2 cellular contexts compared by ENCODE assay signal in the genomic region with DNA sequence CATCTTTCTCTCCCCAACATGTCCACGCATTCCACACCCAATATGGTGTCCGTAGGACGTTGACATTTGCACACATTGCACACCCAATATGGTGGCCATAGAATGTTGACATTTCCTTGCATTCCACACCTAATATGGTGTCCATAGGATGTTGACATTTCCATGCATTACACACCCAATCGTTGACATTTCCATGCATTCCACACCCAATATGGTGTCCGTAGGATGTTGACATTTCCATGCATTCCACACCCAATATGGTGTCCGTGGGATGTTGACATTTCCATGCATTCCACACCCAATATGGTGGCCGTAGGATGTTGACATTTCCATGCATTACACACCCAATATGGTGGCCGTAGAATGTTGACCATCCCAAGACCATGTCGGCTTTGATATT.
A peak's percentile ranks its signal among the peaks of the same experiment; 100 is the strongest.
TF ChIP-seq lines count a peak whose summit lies in the region.

No MANE protein-coding gene starts in this region.

TF ChIP-seq in HepG2, 621 proteins besides CTCF, POLR2A, EP300 and RAD21:
- TF ChIP-seq EED (CRISPR knock-in tag; IDR thresholded peaks at IDR 0.05) = no peak
- TF ChIP-seq, protein P1, sequence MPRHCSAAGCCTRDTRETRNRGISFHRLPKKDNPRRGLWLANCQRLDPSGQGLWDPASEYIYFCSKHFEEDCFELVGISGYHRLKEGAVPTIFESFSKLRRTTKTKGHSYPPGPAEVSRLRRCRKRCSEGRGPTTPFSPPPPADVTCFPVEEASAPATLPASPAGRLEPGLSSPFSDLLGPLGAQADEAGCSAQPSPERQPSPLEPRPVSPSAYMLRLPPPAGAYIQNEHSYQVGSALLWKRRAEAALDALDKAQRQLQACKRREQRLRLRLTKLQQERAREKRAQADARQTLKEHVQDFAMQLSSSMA (CRISPR knock-in tag; IDR thresholded peaks at IDR 0.05) = peak; percentile 68; the same call in 1 of the 2 replicates
TF ChIP-seq in HepG2: peak in this region for 1.

TF ChIP-seq in K562, 482 proteins besides CTCF, POLR2A, EP300 and RAD21 (continues in another document):
- TF ChIP-seq KLF16 (IDR thresholded peaks at IDR 0.05) (no peak), NFXL1 (CRISPR knock-in tag; IDR thresholded peaks at IDR 0.05) (no peak), MAFG (tag; conservative IDR thresholded peaks at IDR 0.05) (no peak), ZNF717 (CRISPR knock-in tag; IDR thresholded peaks at IDR 0.05) (no peak), PURB (CRISPR knock-in tag; IDR thresholded peaks at IDR 0.05; ENCODE audit: low read depth) (no peak), SRSF7 (optimal IDR thresholded peaks at IDR 0.05; ENCODE audit: low read depth, low read length) (no peak), ZNF143 (CRISPR knock-in tag; IDR thresholded peaks at IDR 0.05) (no peak), HLTF (IDR thresholded peaks at IDR 0.05) (no peak), BRD9 (IDR thresholded peaks at IDR 0.05; ENCODE audit: low read depth, partially characterized antibody) (no peak), ARID2 (IDR thresholded peaks at IDR 0.05) (no peak), SNIP1 (IDR thresholded peaks at IDR 0.05; ENCODE audit: low read depth) (no peak), POLR2H (tag; IDR thresholded peaks at IDR 0.05; ENCODE audit: low read depth) (no peak), WHSC1 (IDR thresholded peaks at IDR 0.05; ENCODE audit: low read length) (no peak), PML (IDR thresholded peaks at IDR 0.05; ENCODE audit: low read length) (no peak), EZH2 (IDR thresholded peaks at IDR 0.05; ENCODE audit: borderline replicate concordance, low read depth, low read length) (no peak), ETV5 (CRISPR knock-in tag; IDR thresholded peaks at IDR 0.05; ENCODE audit: low read depth) (no peak), HMGN3 (IDR thresholded peaks at IDR 0.05; ENCODE audit: borderline replicate concordance, extremely low read depth, insufficient read length, low read depth, low read length) (no peak), FOS (IDR thresholded peaks at IDR 0.05; ENCODE audit: extremely low read depth, insufficient read length) (no peak), ARHGAP35 (IDR thresholded peaks at IDR 0.05; ENCODE audit: partially characterized antibody) (no peak), XRCC5 (IDR thresholded peaks at IDR 0.05; ENCODE audit: low read depth, low read length) (no peak), BDP1 (IDR thresholded peaks at IDR 0.05; ENCODE audit: insufficient read depth, insufficient read length) (no peak), SP2 (IDR thresholded peaks at IDR 0.05; ENCODE audit: extremely low read depth, low read depth, low read length, poor library complexity, severe bottlenecking) (no peak), ZNF140 (CRISPR knock-in tag; IDR thresholded peaks at IDR 0.05) (no peak), HCFC1 (IDR thresholded peaks at IDR 0.05; ENCODE audit: low read depth, low read length) (peak; percentile 87), ZNF253 (CRISPR knock-in tag; conservative IDR thresholded peaks at IDR 0.05) (no peak), SMARCB1 (IDR thresholded peaks at IDR 0.05; ENCODE audit: insufficient read length, low read depth) (no peak), HDAC2 (IDR thresholded peaks at IDR 0.05) (no peak), ZFP1 (CRISPR knock-in tag; IDR thresholded peaks at IDR 0.05) (no peak), ZKSCAN1 (IDR thresholded peaks at IDR 0.05; ENCODE audit: low read depth, low read length) (no peak), SUPT5H (IDR thresholded peaks at IDR 0.05) (no peak), ZNF79 (CRISPR knock-in tag; IDR thresholded peaks at IDR 0.05; ENCODE audit: low read depth) (no peak), POLR2G (IDR thresholded peaks at IDR 0.05; ENCODE audit: low read depth, low read length) (no peak)
- TF ChIP-seq, protein P2, sequence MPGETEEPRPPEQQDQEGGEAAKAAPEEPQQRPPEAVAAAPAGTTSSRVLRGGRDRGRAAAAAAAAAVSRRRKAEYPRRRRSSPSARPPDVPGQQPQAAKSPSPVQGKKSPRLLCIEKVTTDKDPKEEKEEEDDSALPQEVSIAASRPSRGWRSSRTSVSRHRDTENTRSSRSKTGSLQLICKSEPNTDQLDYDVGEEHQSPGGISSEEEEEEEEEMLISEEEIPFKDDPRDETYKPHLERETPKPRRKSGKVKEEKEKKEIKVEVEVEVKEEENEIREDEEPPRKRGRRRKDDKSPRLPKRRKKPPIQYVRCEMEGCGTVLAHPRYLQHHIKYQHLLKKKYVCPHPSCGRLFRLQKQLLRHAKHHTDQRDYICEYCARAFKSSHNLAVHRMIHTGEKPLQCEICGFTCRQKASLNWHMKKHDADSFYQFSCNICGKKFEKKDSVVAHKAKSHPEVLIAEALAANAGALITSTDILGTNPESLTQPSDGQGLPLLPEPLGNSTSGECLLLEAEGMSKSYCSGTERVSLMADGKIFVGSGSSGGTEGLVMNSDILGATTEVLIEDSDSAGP (CRISPR knock-in tag; IDR thresholded peaks at IDR 0.05) = no peak
- TF ChIP-seq, protein P3, sequence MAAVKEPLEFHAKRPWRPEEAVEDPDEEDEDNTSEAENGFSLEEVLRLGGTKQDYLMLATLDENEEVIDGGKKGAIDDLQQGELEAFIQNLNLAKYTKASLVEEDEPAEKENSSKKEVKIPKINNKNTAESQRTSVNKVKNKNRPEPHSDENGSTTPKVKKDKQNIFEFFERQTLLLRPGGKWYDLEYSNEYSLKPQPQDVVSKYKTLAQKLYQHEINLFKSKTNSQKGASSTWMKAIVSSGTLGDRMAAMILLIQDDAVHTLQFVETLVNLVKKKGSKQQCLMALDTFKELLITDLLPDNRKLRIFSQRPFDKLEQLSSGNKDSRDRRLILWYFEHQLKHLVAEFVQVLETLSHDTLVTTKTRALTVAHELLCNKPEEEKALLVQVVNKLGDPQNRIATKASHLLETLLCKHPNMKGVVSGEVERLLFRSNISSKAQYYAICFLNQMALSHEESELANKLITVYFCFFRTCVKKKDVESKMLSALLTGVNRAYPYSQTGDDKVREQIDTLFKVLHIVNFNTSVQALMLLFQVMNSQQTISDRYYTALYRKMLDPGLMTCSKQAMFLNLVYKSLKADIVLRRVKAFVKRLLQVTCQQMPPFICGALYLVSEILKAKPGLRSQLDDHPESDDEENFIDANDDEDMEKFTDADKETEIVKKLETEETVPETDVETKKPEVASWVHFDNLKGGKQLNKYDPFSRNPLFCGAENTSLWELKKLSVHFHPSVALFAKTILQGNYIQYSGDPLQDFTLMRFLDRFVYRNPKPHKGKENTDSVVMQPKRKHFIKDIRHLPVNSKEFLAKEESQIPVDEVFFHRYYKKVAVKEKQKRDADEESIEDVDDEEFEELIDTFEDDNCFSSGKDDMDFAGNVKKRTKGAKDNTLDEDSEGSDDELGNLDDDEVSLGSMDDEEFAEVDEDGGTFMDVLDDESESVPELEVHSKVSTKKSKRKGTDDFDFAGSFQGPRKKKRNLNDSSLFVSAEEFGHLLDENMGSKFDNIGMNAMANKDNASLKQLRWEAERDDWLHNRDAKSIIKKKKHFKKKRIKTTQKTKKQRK (IDR thresholded peaks at IDR 0.05; ENCODE audit: borderline replicate concordance, low read depth, low read length) = no peak
- TF ChIP-seq, protein P4, sequence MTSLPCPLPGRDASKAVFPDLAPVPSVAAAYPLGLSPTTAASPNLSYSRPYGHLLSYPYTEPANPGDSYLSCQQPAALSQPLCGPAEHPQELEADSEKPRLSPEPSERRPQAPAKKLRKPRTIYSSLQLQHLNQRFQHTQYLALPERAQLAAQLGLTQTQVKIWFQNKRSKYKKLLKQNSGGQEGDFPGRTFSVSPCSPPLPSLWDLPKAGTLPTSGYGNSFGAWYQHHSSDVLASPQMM (CRISPR knock-in tag; IDR thresholded peaks at IDR 0.05) = no peak
- TF ChIP-seq, protein P5, sequence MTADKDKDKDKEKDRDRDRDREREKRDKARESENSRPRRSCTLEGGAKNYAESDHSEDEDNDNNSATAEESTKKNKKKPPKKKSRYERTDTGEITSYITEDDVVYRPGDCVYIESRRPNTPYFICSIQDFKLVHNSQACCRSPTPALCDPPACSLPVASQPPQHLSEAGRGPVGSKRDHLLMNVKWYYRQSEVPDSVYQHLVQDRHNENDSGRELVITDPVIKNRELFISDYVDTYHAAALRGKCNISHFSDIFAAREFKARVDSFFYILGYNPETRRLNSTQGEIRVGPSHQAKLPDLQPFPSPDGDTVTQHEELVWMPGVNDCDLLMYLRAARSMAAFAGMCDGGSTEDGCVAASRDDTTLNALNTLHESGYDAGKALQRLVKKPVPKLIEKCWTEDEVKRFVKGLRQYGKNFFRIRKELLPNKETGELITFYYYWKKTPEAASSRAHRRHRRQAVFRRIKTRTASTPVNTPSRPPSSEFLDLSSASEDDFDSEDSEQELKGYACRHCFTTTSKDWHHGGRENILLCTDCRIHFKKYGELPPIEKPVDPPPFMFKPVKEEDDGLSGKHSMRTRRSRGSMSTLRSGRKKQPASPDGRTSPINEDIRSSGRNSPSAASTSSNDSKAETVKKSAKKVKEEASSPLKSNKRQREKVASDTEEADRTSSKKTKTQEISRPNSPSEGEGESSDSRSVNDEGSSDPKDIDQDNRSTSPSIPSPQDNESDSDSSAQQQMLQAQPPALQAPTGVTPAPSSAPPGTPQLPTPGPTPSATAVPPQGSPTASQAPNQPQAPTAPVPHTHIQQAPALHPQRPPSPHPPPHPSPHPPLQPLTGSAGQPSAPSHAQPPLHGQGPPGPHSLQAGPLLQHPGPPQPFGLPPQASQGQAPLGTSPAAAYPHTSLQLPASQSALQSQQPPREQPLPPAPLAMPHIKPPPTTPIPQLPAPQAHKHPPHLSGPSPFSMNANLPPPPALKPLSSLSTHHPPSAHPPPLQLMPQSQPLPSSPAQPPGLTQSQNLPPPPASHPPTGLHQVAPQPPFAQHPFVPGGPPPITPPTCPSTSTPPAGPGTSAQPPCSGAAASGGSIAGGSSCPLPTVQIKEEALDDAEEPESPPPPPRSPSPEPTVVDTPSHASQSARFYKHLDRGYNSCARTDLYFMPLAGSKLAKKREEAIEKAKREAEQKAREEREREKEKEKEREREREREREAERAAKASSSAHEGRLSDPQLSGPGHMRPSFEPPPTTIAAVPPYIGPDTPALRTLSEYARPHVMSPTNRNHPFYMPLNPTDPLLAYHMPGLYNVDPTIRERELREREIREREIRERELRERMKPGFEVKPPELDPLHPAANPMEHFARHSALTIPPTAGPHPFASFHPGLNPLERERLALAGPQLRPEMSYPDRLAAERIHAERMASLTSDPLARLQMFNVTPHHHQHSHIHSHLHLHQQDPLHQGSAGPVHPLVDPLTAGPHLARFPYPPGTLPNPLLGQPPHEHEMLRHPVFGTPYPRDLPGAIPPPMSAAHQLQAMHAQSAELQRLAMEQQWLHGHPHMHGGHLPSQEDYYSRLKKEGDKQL (CRISPR knock-in tag; IDR thresholded peaks at IDR 0.05; ENCODE audit: borderline replicate concordance) = no peak
- TF ChIP-seq, protein P6, sequence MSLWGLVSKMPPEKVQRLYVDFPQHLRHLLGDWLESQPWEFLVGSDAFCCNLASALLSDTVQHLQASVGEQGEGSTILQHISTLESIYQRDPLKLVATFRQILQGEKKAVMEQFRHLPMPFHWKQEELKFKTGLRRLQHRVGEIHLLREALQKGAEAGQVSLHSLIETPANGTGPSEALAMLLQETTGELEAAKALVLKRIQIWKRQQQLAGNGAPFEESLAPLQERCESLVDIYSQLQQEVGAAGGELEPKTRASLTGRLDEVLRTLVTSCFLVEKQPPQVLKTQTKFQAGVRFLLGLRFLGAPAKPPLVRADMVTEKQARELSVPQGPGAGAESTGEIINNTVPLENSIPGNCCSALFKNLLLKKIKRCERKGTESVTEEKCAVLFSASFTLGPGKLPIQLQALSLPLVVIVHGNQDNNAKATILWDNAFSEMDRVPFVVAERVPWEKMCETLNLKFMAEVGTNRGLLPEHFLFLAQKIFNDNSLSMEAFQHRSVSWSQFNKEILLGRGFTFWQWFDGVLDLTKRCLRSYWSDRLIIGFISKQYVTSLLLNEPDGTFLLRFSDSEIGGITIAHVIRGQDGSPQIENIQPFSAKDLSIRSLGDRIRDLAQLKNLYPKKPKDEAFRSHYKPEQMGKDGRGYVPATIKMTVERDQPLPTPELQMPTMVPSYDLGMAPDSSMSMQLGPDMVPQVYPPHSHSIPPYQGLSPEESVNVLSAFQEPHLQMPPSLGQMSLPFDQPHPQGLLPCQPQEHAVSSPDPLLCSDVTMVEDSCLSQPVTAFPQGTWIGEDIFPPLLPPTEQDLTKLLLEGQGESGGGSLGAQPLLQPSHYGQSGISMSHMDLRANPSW (CRISPR knock-in tag; IDR thresholded peaks at IDR 0.05) = no peak
